ENCODE assay signal across 1 cellular context in genomic region chrX:79366556-79366887, GRCh38.
TF ChIP-seq lines count a peak whose summit lies in the region.

No MANE protein-coding gene starts in this region.

TF ChIP-seq in GM23338, 12 proteins besides CTCF, POLR2A, EP300 and RAD21 (continued from another document):
- TF ChIP-seq, protein P1, sequence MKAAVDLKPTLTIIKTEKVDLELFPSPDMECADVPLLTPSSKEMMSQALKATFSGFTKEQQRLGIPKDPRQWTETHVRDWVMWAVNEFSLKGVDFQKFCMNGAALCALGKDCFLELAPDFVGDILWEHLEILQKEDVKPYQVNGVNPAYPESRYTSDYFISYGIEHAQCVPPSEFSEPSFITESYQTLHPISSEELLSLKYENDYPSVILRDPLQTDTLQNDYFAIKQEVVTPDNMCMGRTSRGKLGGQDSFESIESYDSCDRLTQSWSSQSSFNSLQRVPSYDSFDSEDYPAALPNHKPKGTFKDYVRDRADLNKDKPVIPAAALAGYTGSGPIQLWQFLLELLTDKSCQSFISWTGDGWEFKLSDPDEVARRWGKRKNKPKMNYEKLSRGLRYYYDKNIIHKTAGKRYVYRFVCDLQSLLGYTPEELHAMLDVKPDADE (IDR thresholded peaks at IDR 0.05): no peak
- TF ChIP-seq EZH2phosphoT487 (IDR thresholded peaks at IDR 0.05; ENCODE audit: unreplicated experiment): no peak
- TF ChIP-seq, protein P2, sequence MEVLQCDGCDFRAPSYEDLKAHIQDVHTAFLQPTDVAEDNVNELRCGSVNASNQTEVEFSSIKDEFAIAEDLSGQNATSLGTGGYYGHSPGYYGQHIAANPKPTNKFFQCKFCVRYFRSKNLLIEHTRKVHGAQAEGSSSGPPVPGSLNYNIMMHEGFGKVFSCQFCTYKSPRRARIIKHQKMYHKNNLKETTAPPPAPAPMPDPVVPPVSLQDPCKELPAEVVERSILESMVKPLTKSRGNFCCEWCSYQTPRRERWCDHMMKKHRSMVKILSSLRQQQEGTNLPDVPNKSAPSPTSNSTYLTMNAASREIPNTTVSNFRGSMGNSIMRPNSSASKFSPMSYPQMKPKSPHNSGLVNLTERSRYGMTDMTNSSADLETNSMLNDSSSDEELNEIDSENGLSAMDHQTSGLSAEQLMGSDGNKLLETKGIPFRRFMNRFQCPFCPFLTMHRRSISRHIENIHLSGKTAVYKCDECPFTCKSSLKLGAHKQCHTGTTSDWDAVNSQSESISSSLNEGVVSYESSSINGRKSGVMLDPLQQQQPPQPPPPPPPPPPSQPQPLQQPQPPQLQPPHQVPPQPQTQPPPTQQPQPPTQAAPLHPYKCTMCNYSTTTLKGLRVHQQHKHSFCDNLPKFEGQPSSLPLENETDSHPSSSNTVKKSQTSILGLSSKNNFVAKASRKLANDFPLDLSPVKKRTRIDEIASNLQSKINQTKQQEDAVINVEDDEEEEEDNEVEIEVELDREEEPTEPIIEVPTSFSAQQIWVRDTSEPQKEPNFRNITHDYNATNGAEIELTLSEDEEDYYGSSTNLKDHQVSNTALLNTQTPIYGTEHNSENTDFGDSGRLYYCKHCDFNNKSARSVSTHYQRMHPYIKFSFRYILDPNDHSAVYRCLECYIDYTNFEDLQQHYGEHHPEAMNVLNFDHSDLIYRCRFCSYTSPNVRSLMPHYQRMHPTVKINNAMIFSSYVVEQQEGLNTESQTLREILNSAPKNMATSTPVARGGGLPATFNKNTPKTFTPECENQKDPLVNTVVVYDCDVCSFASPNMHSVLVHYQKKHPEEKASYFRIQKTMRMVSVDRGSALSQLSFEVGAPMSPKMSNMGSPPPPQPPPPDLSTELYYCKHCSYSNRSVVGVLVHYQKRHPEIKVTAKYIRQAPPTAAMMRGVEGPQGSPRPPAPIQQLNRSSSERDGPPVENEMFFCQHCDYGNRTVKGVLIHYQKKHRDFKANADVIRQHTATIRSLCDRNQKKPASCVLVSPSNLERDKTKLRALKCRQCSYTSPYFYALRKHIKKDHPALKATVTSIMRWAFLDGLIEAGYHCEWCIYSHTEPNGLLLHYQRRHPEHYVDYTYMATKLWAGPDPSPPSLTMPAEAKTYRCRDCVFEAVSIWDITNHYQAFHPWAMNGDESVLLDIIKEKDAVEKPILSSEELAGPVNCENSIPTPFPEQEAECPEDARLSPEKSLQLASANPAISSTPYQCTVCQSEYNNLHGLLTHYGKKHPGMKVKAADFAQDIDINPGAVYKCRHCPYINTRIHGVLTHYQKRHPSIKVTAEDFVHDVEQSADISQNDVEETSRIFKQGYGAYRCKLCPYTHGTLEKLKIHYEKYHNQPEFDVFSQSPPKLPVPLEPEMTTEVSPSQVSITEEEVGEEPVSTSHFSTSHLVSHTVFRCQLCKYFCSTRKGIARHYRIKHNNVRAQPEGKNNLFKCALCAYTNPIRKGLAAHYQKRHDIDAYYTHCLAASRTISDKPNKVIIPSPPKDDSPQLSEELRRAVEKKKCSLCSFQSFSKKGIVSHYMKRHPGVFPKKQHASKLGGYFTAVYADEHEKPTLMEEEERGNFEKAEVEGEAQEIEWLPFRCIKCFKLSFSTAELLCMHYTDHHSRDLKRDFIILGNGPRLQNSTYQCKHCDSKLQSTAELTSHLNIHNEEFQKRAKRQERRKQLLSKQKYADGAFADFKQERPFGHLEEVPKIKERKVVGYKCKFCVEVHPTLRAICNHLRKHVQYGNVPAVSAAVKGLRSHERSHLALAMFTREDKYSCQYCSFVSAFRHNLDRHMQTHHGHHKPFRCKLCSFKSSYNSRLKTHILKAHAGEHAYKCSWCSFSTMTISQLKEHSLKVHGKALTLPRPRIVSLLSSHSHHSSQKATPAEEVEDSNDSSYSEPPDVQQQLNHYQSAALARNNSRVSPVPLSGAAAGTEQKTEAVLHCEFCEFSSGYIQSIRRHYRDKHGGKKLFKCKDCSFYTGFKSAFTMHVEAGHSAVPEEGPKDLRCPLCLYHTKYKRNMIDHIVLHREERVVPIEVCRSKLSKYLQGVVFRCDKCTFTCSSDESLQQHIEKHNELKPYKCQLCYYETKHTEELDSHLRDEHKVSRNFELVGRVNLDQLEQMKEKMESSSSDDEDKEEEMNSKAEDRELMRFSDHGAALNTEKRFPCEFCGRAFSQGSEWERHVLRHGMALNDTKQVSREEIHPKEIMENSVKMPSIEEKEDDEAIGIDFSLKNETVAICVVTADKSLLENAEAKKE (CRISPR knock-in tag; IDR thresholded peaks at IDR 0.05): no peak
- no peak for TF ChIP-seq STAT1 (IDR thresholded peaks at IDR 0.05; ENCODE audit: unreplicated experiment)
- no peak for TF ChIP-seq EZH2 (IDR thresholded peaks at IDR 0.05; ENCODE audit: low read depth, unreplicated experiment)
- TF ChIP-seq CREB1 (CRISPR knock-in tag; IDR thresholded peaks at IDR 0.05; ENCODE audit: low read depth): no peak
- TF ChIP-seq ZNF331 (CRISPR knock-in tag; IDR thresholded peaks at IDR 0.05; ENCODE audit: low read depth): no peak
